ENCODE assay signal across 1 cellular context in genomic region chr5:115169392-115170127, GRCh38.
TF ChIP-seq lines count a peak whose summit lies in the region.

TRIM36 (minus strand) TSS chr5:115169908; CDS start chr5:115169634, 274 bp downstream.

TF ChIP-seq in K562, 482 proteins besides CTCF, POLR2A, EP300 and RAD21 (continued from another document and continues in another):
- TF ChIP-seq, protein P1, sequence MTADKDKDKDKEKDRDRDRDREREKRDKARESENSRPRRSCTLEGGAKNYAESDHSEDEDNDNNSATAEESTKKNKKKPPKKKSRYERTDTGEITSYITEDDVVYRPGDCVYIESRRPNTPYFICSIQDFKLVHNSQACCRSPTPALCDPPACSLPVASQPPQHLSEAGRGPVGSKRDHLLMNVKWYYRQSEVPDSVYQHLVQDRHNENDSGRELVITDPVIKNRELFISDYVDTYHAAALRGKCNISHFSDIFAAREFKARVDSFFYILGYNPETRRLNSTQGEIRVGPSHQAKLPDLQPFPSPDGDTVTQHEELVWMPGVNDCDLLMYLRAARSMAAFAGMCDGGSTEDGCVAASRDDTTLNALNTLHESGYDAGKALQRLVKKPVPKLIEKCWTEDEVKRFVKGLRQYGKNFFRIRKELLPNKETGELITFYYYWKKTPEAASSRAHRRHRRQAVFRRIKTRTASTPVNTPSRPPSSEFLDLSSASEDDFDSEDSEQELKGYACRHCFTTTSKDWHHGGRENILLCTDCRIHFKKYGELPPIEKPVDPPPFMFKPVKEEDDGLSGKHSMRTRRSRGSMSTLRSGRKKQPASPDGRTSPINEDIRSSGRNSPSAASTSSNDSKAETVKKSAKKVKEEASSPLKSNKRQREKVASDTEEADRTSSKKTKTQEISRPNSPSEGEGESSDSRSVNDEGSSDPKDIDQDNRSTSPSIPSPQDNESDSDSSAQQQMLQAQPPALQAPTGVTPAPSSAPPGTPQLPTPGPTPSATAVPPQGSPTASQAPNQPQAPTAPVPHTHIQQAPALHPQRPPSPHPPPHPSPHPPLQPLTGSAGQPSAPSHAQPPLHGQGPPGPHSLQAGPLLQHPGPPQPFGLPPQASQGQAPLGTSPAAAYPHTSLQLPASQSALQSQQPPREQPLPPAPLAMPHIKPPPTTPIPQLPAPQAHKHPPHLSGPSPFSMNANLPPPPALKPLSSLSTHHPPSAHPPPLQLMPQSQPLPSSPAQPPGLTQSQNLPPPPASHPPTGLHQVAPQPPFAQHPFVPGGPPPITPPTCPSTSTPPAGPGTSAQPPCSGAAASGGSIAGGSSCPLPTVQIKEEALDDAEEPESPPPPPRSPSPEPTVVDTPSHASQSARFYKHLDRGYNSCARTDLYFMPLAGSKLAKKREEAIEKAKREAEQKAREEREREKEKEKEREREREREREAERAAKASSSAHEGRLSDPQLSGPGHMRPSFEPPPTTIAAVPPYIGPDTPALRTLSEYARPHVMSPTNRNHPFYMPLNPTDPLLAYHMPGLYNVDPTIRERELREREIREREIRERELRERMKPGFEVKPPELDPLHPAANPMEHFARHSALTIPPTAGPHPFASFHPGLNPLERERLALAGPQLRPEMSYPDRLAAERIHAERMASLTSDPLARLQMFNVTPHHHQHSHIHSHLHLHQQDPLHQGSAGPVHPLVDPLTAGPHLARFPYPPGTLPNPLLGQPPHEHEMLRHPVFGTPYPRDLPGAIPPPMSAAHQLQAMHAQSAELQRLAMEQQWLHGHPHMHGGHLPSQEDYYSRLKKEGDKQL (CRISPR knock-in tag; IDR thresholded peaks at IDR 0.05; ENCODE audit: borderline replicate concordance) = no peak
- TF ChIP-seq WHSC1 (IDR thresholded peaks at IDR 0.05; ENCODE audit: low read length) (no peak), ZC3H11A (IDR thresholded peaks at IDR 0.05; ENCODE audit: low read depth, low read length) (no peak), ZNF197 (CRISPR knock-in tag; IDR thresholded peaks at IDR 0.05; ENCODE audit: low read depth) (no peak), BRD9 (IDR thresholded peaks at IDR 0.05; ENCODE audit: low read depth, partially characterized antibody) (no peak), KAT2B (IDR thresholded peaks at IDR 0.05; ENCODE audit: low read depth, low read length) (no peak), CBFA2T3 (IDR thresholded peaks at IDR 0.05) (no peak), ZNF253 (CRISPR knock-in tag; conservative IDR thresholded peaks at IDR 0.05) (no peak), IRF2 (CRISPR knock-in tag; IDR thresholded peaks at IDR 0.05) (no peak), LEF1 (IDR thresholded peaks at IDR 0.05) (no peak), ZNF121 (CRISPR knock-in tag; conservative IDR thresholded peaks at IDR 0.05) (no peak), SAP30 (IDR thresholded peaks at IDR 0.05; ENCODE audit: borderline replicate concordance, insufficient read depth, low read depth, low read length, poor library complexity, severe bottlenecking) (no peak), MEF2A (IDR thresholded peaks at IDR 0.05; ENCODE audit: control insufficient read depth, low read depth, low read length) (no peak), BRF1 (IDR thresholded peaks at IDR 0.05; ENCODE audit: borderline replicate concordance, extremely low read depth, insufficient read length) (no peak), HMG20B (CRISPR knock-in tag; IDR thresholded peaks at IDR 0.05) (no peak), GABPB2 (CRISPR knock-in tag; conservative IDR thresholded peaks at IDR 0.05) (no peak), CREB3 (tag; conservative IDR thresholded peaks at IDR 0.05; ENCODE audit: low read depth) (no peak), TAF1 (IDR thresholded peaks at IDR 0.05; ENCODE audit: control insufficient read depth, extremely low read depth, insufficient read depth, low read length, severe bottlenecking) (no peak), ELK1 (CRISPR knock-in tag; IDR thresholded peaks at IDR 0.05) (no peak), RBBP5 (IDR thresholded peaks at IDR 0.05; ENCODE audit: borderline replicate concordance, insufficient read depth, low read length, poor library complexity, severe bottlenecking) (no peak), ESRRB (CRISPR knock-in tag; IDR thresholded peaks at IDR 0.05; ENCODE audit: borderline replicate concordance) (no peak)
- TF ChIP-seq, protein P2, sequence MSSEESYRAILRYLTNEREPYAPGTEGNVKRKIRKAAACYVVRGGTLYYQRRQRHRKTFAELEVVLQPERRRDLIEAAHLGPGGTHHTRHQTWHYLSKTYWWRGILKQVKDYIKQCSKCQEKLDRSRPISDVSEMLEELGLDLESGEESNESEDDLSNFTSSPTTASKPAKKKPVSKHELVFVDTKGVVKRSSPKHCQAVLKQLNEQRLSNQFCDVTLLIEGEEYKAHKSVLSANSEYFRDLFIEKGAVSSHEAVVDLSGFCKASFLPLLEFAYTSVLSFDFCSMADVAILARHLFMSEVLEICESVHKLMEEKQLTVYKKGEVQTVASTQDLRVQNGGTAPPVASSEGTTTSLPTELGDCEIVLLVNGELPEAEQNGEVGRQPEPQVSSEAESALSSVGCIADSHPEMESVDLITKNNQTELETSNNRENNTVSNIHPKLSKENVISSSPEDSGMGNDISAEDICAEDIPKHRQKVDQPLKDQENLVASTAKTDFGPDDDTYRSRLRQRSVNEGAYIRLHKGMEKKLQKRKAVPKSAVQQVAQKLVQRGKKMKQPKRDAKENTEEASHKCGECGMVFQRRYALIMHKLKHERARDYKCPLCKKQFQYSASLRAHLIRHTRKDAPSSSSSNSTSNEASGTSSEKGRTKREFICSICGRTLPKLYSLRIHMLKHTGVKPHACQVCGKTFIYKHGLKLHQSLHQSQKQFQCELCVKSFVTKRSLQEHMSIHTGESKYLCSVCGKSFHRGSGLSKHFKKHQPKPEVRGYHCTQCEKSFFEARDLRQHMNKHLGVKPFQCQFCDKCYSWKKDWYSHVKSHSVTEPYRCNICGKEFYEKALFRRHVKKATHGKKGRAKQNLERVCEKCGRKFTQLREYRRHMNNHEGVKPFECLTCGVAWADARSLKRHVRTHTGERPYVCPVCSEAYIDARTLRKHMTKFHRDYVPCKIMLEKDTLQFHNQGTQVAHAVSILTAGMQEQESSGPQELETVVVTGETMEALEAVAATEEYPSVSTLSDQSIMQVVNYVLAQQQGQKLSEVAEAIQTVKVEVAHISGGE (CRISPR knock-in tag; IDR thresholded peaks at IDR 0.05) = no peak
- TF ChIP-seq, protein P3, sequence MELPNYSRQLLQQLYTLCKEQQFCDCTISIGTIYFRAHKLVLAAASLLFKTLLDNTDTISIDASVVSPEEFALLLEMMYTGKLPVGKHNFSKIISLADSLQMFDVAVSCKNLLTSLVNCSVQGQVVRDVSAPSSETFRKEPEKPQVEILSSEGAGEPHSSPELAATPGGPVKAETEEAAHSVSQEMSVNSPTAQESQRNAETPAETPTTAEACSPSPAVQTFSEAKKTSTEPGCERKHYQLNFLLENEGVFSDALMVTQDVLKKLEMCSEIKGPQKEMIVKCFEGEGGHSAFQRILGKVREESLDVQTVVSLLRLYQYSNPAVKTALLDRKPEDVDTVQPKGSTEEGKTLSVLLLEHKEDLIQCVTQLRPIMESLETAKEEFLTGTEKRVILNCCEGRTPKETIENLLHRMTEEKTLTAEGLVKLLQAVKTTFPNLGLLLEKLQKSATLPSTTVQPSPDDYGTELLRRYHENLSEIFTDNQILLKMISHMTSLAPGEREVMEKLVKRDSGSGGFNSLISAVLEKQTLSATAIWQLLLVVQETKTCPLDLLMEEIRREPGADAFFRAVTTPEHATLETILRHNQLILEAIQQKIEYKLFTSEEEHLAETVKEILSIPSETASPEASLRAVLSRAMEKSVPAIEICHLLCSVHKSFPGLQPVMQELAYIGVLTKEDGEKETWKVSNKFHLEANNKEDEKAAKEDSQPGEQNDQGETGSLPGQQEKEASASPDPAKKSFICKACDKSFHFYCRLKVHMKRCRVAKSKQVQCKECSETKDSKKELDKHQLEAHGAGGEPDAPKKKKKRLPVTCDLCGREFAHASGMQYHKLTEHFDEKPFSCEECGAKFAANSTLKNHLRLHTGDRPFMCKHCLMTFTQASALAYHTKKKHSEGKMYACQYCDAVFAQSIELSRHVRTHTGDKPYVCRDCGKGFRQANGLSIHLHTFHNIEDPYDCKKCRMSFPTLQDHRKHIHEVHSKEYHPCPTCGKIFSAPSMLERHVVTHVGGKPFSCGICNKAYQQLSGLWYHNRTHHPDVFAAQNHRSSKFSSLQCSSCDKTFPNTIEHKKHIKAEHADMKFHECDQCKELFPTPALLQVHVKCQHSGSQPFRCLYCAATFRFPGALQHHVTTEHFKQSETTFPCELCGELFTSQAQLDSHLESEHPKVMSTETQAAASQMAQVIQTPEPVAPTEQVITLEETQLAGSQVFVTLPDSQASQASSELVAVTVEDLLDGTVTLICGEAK (IDR thresholded peaks at IDR 0.05) = no peak
- TF ChIP-seq, protein P3 (CRISPR knock-in tag; IDR thresholded peaks at IDR 0.05) = no peak
- TF ChIP-seq, protein P4, sequence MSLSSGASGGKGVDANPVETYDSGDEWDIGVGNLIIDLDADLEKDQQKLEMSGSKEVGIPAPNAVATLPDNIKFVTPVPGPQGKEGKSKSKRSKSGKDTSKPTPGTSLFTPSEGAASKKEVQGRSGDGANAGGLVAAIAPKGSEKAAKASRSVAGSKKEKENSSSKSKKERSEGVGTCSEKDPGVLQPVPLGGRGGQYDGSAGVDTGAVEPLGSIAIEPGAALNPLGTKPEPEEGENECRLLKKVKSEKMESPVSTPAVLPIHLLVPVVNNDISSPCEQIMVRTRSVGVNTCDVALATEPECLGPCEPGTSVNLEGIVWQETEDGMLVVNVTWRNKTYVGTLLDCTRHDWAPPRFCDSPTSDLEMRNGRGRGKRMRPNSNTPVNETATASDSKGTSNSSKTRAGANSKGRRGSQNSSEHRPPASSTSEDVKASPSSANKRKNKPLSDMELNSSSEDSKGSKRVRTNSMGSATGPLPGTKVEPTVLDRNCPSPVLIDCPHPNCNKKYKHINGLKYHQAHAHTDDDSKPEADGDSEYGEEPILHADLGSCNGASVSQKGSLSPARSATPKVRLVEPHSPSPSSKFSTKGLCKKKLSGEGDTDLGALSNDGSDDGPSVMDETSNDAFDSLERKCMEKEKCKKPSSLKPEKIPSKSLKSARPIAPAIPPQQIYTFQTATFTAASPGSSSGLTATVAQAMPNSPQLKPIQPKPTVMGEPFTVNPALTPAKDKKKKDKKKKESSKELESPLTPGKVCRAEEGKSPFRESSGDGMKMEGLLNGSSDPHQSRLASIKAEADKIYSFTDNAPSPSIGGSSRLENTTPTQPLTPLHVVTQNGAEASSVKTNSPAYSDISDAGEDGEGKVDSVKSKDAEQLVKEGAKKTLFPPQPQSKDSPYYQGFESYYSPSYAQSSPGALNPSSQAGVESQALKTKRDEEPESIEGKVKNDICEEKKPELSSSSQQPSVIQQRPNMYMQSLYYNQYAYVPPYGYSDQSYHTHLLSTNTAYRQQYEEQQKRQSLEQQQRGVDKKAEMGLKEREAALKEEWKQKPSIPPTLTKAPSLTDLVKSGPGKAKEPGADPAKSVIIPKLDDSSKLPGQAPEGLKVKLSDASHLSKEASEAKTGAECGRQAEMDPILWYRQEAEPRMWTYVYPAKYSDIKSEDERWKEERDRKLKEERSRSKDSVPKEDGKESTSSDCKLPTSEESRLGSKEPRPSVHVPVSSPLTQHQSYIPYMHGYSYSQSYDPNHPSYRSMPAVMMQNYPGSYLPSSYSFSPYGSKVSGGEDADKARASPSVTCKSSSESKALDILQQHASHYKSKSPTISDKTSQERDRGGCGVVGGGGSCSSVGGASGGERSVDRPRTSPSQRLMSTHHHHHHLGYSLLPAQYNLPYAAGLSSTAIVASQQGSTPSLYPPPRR (CRISPR knock-in tag; IDR thresholded peaks at IDR 0.05; ENCODE audit: borderline replicate concordance) = no peak
